16 cellular contexts compared by ENCODE assay signal in the genomic region with DNA sequence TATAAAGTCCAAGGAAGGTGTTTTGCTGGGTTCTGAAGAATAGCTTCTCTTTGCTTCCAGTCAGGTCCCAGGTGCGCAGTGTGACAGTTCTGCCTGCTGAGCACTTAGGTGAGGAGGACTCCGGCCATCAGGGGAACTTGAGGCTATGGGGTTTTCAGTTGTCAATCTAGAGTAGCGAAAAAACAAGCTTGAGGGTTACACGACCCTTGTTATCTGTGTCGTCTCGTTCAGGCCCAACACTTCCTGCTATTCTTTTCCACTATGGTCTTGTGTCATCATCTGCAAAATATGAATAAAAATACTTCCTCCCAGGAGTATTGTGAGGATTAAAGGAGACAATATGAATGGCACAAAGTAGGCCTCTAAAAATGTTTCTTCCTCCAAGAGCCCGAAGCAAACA. TPM values are rescaled to one million over a fixed set of nuclear protein-coding genes. Genes with fewer than 3 reads are reported as not detected.
DNase-seq lines count a peak whose midpoint lies in the region; ATAC-seq and TF ChIP-seq lines count a peak whose summit lies in the region.
"Had no signal": no experiment of that assay in that cellular context is flagged by ENCODE, and none has a peak within 500 bp of the region (broad histone marks: within the 10 kb centered on the region; RNA-seq: fewer than 3 reads in every experiment).

No MANE protein-coding gene starts in this region.

- no peaks in the 10 kb centered on the region for H3K9me3 ChIP-seq in SU-DHL-6 (ENCODE audit: insufficient read depth, low read length)
- no peaks in the 10 kb centered on the region for H3K9me3 ChIP-seq in right atrium auricular region
- no peaks in the 10 kb centered on the region for H3K9me3 ChIP-seq in spleen

- POLR2A ChIA-PET in activated CD8-positive, alpha-beta T cell treated with anti-CD3 and anti-CD28 coated beads, Interleukin-2, amount 10 ng/mL, durations not matched to agents 7 days and 5 days (lab: Charles Lee) = interaction anchor here (1.0 to 1.4 kb wide), 3 partner anchors 12 to 81 kb away, joined by 3 to 5 read pairs (median 5); no protein-coding TSS in a partner anchor
- POLR2A ChIA-PET in activated CD8-positive, alpha-beta T cell treated with anti-CD3 and anti-CD28 coated beads for 36 hours (lab: Charles Lee) = interaction anchor here (0.9 kb wide), 1 partner anchor 8 kb away, joined by 3 read pairs; no protein-coding TSS in a partner anchor

- CTCF ChIA-PET in activated CD8-positive, alpha-beta T cell treated with anti-CD3 and anti-CD28 coated beads, Interleukin-2, amount 10 ng/mL, durations not matched to agents 7 days and 5 days (lab: Charles Lee) = interaction anchor here (1.1 to 2.0 kb wide), 3 partner anchors 11 to 196 kb away, joined by 3 to 5 read pairs (median 3); no protein-coding TSS in a partner anchor
- CTCF ChIA-PET in activated CD8-positive, alpha-beta T cell treated with anti-CD3 and anti-CD28 coated beads for 36 hours (lab: Charles Lee) = interaction anchor here (0.9 to 1.7 kb wide), 4 partner anchors 8 to 239 kb away, joined by 3 to 8 read pairs (median 4); no protein-coding TSS in a partner anchor

- H3K4me1 Mint-ChIP-seq in activated CD8-positive, alpha-beta T cell treated with anti-CD3 and anti-CD28 coated beads, Interleukin-2, amount 10 ng/mL, durations not matched to agents 7 days and 5 days (ENCODE audit: low read depth) = peaks cover 79% of the 10 kb centered on the region
- H3K4me1 Mint-ChIP-seq in activated CD8-positive, alpha-beta T cell treated with anti-CD3 and anti-CD28 coated beads for 36 hours (ENCODE audit: low read depth) = peaks cover 9% of the 10 kb centered on the region

- TF ChIP-seq CTCF in activated CD8-positive, alpha-beta T cell treated with anti-CD3 and anti-CD28 coated beads for 36 hours (IDR thresholded peaks at IDR 0.05) = no peak
- TF ChIP-seq CTCF in SU-DHL-6 (IDR thresholded peaks at IDR 0.05; ENCODE audit: insufficient read depth, low read length, poor library complexity, severe bottlenecking) (no peak), right atrium auricular region (IDR thresholded peaks at IDR 0.05) (no peak), spleen (IDR thresholded peaks at IDR 0.05 in 8 of 11, conservative IDR thresholded peaks at IDR 0.05 in 3 of 11) (no peak)

- H3K9ac ChIP-seq in SU-DHL-6 (ENCODE audit: low read length) = no peak overlapping the region
- H3K9ac ChIP-seq: KMS-11 had no signal

- no peaks in the 10 kb centered on the region for H3K9me2 ChIP-seq in SU-DHL-6 (replicated peaks; ENCODE audit: insufficient read depth, low read length)

- H3K27me3 ChIP-seq in SU-DHL-6 (ENCODE audit: low read length) = no peaks in the 10 kb centered on the region
- H3K27me3 ChIP-seq in right atrium auricular region = no peaks in the 10 kb centered on the region
- peaks cover 0 to 56% (median 0%) of the 10 kb centered on the region in 7 donors for H3K27me3 ChIP-seq in spleen (replicated peaks in 1 of 7)

- H3K4me2 ChIP-seq in SU-DHL-6 (ENCODE audit: low read depth, low read length, poor library complexity, severe bottlenecking) = peak overlapping the region; percentile 27
- H3K4me2 ChIP-seq: KMS-11 had no signal

- peaks cover 22% of the 10 kb centered on the region for H3F3A ChIP-seq in SU-DHL-6 (ENCODE audit: insufficient read depth)

- TF ChIP-seq POLR2A in spleen (IDR thresholded peaks at IDR 0.05) = no peak

- no peak overlapping the region for H3K4me3 Mint-ChIP-seq in activated CD8-positive, alpha-beta T cell treated with anti-CD3 and anti-CD28 coated beads, Interleukin-2, amount 10 ng/mL, durations not matched to agents 7 days and 5 days
- no peak overlapping the region for H3K4me3 Mint-ChIP-seq in activated CD8-positive, alpha-beta T cell treated with anti-CD3 and anti-CD28 coated beads for 36 hours
- H3K4me3 Mint-ChIP-seq: activated naive CD4-positive, alpha-beta T cell treated with anti-CD3 and anti-CD28 coated beads, Interleukin-2, amount 50 U/mL, for 24 hours had no signal

- peaks cover 0 to 52% of the 10 kb centered on the region in 2 donors for H3K4me1 ChIP-seq in right atrium auricular region
- peaks cover 18 to 92% (median 65%) of the 10 kb centered on the region in 6 donors for H3K4me1 ChIP-seq in spleen

- H3K27ac Mint-ChIP-seq in activated CD8-positive, alpha-beta T cell treated with anti-CD3 and anti-CD28 coated beads, Interleukin-2, amount 10 ng/mL, durations not matched to agents 7 days and 5 days = peak overlapping the region; percentile 11
- H3K27ac Mint-ChIP-seq in activated CD8-positive, alpha-beta T cell treated with anti-CD3 and anti-CD28 coated beads for 36 hours = no peak overlapping the region
- H3K27ac Mint-ChIP-seq: activated naive CD4-positive, alpha-beta T cell treated with anti-CD3 and anti-CD28 coated beads, Interleukin-2, amount 50 U/mL, for 24 hours had no signal

- H3K9me3 Mint-ChIP-seq in activated CD8-positive, alpha-beta T cell treated with anti-CD3 and anti-CD28 coated beads, Interleukin-2, amount 10 ng/mL, durations not matched to agents 7 days and 5 days (ENCODE audit: insufficient read depth) = no peaks in the 10 kb centered on the region
- H3K9me3 Mint-ChIP-seq in activated CD8-positive, alpha-beta T cell treated with anti-CD3 and anti-CD28 coated beads for 36 hours = no peaks in the 10 kb centered on the region
- H3K9me3 Mint-ChIP-seq: activated naive CD4-positive, alpha-beta T cell treated with anti-CD3 and anti-CD28 coated beads, Interleukin-2, amount 50 U/mL, for 24 hours; CD8-positive, alpha-beta memory T cell had no signal

- H3K27ac ChIP-seq in SU-DHL-6 (ENCODE audit: low read depth, low read length) = peak overlapping the region; percentile 45; the same call in 1 of the 2 replicates
- H3K27ac ChIP-seq in right atrium auricular region = peak overlapping the region; percentile 36 to 41
- H3K27ac ChIP-seq in spleen = peak overlapping the region in 7 of 8 donors; percentile 16 to 96 (median 79)
- H3K27ac ChIP-seq: KMS-11, SK-N-MC, VCaP had no signal

- H3K4me3 ChIP-seq in SU-DHL-6 (ENCODE audit: insufficient read depth, low read length, poor library complexity, severe bottlenecking) (no peak overlapping the region), right atrium auricular region (no peak overlapping the region), spleen (no peak overlapping the region)
- H3K4me3 ChIP-seq: SK-N-MC had no signal

- peak; percentile 17 for DNase-seq in activated CD8-positive, alpha-beta T cell treated with anti-CD3 and anti-CD28 coated beads, Interleukin-2, amount 10 ng/mL, durations not matched to agents 7 days and 5 days
- no peak for DNase-seq in activated CD8-positive, alpha-beta T cell treated with anti-CD3 and anti-CD28 coated beads for 36 hours
- DNase-seq in right atrium auricular region (ENCODE audit: low spot score) (no peak), spleen (no peak), CD1c-positive myeloid dendritic cell (ENCODE audit: extremely low spot score) (no peak), iPS-NIHi11 (ENCODE audit: low spot score) (no peak)
- DNase-seq: CD8-positive, alpha-beta memory T cell; NCI-H146; OCI-M1; posterior cingulate gyrus had no signal

- peaks cover 6% of the 10 kb centered on the region for H3K27me3 Mint-ChIP-seq in activated CD8-positive, alpha-beta T cell treated with anti-CD3 and anti-CD28 coated beads, Interleukin-2, amount 10 ng/mL, durations not matched to agents 7 days and 5 days (ENCODE audit: low read depth)
- H3K27me3 Mint-ChIP-seq in activated CD8-positive, alpha-beta T cell treated with anti-CD3 and anti-CD28 coated beads for 36 hours = peaks cover 34% of the 10 kb centered on the region
- H3K27me3 Mint-ChIP-seq: activated naive CD4-positive, alpha-beta T cell treated with anti-CD3 and anti-CD28 coated beads, Interleukin-2, amount 50 U/mL, for 24 hours had no signal

- no peak overlapping the region for H2AFZ ChIP-seq in SU-DHL-6 (ENCODE audit: low read depth, low read length, severe bottlenecking)

- H3K36me3 Mint-ChIP-seq in activated CD8-positive, alpha-beta T cell treated with anti-CD3 and anti-CD28 coated beads, Interleukin-2, amount 10 ng/mL, durations not matched to agents 7 days and 5 days (ENCODE audit: low read depth) = peaks cover 32% of the 10 kb centered on the region
- H3K36me3 Mint-ChIP-seq in activated CD8-positive, alpha-beta T cell treated with anti-CD3 and anti-CD28 coated beads for 36 hours (ENCODE audit: low read depth) = no peaks in the 10 kb centered on the region
- H3K36me3 Mint-ChIP-seq: activated naive CD4-positive, alpha-beta T cell treated with anti-CD3 and anti-CD28 coated beads, Interleukin-2, amount 50 U/mL, for 24 hours; CD8-positive, alpha-beta memory T cell had no signal

- WGBS in spleen, 5 donors = 36 to 46% (median 43%) methylated on average over 7 of the region's 7 CpGs

- no peaks in the 10 kb centered on the region for H4K20me1 ChIP-seq in SU-DHL-6 (ENCODE audit: low read depth, low read length)

- H3K36me3 ChIP-seq in SU-DHL-6 (ENCODE audit: low read length) (no peaks in the 10 kb centered on the region), right atrium auricular region (no peaks in the 10 kb centered on the region), spleen (no peaks in the 10 kb centered on the region)

- ATAC-seq in activated CD8-positive, alpha-beta T cell treated with anti-CD3 and anti-CD28 coated beads, Interleukin-2, amount 10 ng/mL, durations not matched to agents 7 days and 5 days = no peak
- no peak for ATAC-seq in activated CD8-positive, alpha-beta T cell treated with anti-CD3 and anti-CD28 coated beads for 36 hours
- no peak for ATAC-seq in GM21526 (IDR thresholded peaks at IDR 0.05; ENCODE audit: low FRiP score, unreplicated experiment)

- no peaks in the 10 kb centered on the region for H3K79me2 ChIP-seq in SU-DHL-6 (ENCODE audit: insufficient read depth, low read length)

- intact Hi-C loops in activated CD8-positive, alpha-beta T cell treated with anti-CD3 and anti-CD28 coated beads for 36 hours (cut with micrococcal nuclease) = no loop called here
- intact Hi-C loops in spleen (cut with DNase I; ENCODE audit: low total_unique reads) = loop anchor here (10.0 kb wide), 1 partner anchor 448 kb away; no protein-coding TSS in a partner anchor

RNA-seq across cellular contexts. Expression of a gene that starts 40.3 kb away (rescaled TPM):
- 10 to 100 TPM; 31.0 to 31.5 TPM for total RNA-seq in activated CD8-positive, alpha-beta T cell treated with anti-CD3 and anti-CD28 coated beads, Interleukin-2, amount 10 ng/mL, durations not matched to agents 7 days and 5 days
- 1 to 10 TPM; 1.6 to 2.2 TPM for total RNA-seq in activated CD8-positive, alpha-beta T cell treated with anti-CD3 and anti-CD28 coated beads for 36 hours
- total RNA-seq in right atrium auricular region = 10 to 100 TPM in 1 of 2 donors, 1 to 10 TPM in 1; 5.2 to 13.4 TPM
- 10 to 100 TPM; 14.4 to 19.6 (median 15.9) TPM for total RNA-seq in spleen
- 10 to 100 TPM in 2 of 3 donors, 1 to 10 TPM in 1; 6.7 to 14.1 (median 12.5) TPM for polyA plus RNA-seq in spleen
